2 cellular contexts compared by ENCODE assay signal in the genomic region with DNA sequence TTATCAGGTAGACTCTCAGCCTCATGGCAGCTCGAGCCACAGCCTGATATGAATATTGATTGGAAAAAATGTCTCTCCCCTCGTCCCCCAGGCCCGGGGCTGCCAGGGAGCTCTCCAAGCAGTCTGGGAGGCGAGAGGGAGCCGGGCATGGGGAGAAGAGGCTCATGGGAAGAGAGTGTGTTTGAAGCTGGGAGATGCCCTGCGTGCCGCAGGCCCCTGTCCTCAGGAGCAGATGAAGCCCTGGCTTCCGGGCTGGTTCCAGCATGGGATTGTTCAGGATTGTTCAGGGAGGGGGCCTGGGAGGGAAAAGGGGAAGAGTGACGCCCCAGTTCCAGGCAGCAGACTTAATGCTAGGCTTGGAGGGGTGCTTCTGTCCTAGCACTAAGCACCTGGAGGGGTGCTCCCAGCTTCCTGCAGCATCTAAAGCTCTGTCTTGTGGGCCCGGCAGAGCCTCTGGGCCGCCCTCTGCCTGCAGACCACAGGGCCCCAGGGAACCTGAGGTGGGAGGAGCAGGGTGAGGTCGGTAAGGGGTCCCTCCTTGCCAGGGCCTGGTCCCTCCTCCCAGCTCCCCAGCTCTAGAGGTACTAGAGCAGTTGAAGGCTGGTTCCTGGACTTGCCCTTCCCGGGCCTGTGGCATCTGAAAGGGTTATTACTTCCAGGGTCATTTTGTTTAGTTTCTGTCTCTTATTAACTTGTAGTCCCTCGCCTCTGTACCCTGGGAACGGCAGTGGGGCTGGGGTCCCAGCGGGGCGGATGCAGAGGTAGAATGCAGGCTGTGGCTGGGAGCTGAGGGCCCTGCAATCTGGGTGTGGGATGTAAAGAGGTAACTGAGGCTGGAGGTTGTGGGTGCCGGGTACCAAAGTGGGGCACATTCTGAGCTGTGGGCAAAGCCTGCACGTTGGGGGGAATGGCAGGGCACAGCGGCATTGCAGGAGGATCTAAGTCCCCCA.
TF ChIP-seq lines count a peak whose summit lies in the region.

No MANE protein-coding gene starts in this region.

TF ChIP-seq in WTC11, 78 proteins besides CTCF, POLR2A, EP300 and RAD21 (continued from another document):
- TF ChIP-seq ESRRA (CRISPR knock-in tag; IDR thresholded peaks at IDR 0.05; ENCODE audit: borderline replicate concordance) = no peak
- no peak for TF ChIP-seq MXD4 (CRISPR knock-in tag; IDR thresholded peaks at IDR 0.05; ENCODE audit: borderline replicate concordance)
- TF ChIP-seq, protein P1, sequence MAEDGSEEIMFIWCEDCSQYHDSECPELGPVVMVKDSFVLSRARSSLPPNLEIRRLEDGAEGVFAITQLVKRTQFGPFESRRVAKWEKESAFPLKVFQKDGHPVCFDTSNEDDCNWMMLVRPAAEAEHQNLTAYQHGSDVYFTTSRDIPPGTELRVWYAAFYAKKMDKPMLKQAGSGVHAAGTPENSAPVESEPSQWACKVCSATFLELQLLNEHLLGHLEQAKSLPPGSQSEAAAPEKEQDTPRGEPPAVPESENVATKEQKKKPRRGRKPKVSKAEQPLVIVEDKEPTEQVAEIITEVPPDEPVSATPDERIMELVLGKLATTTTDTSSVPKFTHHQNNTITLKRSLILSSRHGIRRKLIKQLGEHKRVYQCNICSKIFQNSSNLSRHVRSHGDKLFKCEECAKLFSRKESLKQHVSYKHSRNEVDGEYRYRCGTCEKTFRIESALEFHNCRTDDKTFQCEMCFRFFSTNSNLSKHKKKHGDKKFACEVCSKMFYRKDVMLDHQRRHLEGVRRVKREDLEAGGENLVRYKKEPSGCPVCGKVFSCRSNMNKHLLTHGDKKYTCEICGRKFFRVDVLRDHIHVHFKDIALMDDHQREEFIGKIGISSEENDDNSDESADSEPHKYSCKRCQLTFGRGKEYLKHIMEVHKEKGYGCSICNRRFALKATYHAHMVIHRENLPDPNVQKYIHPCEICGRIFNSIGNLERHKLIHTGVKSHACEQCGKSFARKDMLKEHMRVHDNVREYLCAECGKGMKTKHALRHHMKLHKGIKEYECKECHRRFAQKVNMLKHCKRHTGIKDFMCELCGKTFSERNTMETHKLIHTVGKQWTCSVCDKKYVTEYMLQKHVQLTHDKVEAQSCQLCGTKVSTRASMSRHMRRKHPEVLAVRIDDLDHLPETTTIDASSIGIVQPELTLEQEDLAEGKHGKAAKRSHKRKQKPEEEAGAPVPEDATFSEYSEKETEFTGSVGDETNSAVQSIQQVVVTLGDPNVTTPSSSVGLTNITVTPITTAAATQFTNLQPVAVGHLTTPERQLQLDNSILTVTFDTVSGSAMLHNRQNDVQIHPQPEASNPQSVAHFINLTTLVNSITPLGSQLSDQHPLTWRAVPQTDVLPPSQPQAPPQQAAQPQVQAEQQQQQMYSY (CRISPR knock-in tag; IDR thresholded peaks at IDR 0.05) = no peak
- no peak for TF ChIP-seq OVOL2 (CRISPR knock-in tag; IDR thresholded peaks at IDR 0.05; ENCODE audit: borderline replicate concordance)
- TF ChIP-seq, protein P2, sequence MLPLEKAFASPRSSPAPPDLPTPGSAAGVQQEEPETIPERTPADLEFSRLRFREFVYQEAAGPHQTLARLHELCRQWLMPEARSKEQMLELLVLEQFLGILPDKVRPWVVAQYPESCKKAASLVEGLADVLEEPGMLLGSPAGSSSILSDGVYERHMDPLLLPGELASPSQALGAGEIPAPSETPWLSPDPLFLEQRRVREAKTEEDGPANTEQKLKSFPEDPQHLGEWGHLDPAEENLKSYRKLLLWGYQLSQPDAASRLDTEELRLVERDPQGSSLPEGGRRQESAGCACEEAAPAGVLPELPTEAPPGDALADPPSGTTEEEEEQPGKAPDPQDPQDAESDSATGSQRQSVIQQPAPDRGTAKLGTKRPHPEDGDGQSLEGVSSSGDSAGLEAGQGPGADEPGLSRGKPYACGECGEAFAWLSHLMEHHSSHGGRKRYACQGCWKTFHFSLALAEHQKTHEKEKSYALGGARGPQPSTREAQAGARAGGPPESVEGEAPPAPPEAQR (CRISPR knock-in tag; IDR thresholded peaks at IDR 0.05) = no peak
- TF ChIP-seq, protein P3, sequence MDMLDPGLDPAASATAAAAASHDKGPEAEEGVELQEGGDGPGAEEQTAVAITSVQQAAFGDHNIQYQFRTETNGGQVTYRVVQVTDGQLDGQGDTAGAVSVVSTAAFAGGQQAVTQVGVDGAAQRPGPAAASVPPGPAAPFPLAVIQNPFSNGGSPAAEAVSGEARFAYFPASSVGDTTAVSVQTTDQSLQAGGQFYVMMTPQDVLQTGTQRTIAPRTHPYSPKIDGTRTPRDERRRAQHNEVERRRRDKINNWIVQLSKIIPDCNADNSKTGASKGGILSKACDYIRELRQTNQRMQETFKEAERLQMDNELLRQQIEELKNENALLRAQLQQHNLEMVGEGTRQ (CRISPR knock-in tag; IDR thresholded peaks at IDR 0.05) = no peak
- no peak for TF ChIP-seq PRRX2 (CRISPR knock-in tag; IDR thresholded peaks at IDR 0.05)
- TF ChIP-seq, protein P4, sequence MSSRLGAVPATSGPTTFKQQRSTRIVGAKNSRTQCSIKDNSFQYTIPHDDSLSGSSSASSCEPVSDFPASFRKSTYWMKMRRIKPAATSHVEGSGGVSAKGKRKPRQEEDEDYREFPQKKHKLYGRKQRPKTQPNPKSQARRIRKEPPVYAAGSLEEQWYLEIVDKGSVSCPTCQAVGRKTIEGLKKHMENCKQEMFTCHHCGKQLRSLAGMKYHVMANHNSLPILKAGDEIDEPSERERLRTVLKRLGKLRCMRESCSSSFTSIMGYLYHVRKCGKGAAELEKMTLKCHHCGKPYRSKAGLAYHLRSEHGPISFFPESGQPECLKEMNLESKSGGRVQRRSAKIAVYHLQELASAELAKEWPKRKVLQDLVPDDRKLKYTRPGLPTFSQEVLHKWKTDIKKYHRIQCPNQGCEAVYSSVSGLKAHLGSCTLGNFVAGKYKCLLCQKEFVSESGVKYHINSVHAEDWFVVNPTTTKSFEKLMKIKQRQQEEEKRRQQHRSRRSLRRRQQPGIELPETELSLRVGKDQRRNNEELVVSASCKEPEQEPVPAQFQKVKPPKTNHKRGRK (CRISPR knock-in tag; IDR thresholded peaks at IDR 0.05; ENCODE audit: borderline replicate concordance) = no peak
- TF ChIP-seq, protein P5, sequence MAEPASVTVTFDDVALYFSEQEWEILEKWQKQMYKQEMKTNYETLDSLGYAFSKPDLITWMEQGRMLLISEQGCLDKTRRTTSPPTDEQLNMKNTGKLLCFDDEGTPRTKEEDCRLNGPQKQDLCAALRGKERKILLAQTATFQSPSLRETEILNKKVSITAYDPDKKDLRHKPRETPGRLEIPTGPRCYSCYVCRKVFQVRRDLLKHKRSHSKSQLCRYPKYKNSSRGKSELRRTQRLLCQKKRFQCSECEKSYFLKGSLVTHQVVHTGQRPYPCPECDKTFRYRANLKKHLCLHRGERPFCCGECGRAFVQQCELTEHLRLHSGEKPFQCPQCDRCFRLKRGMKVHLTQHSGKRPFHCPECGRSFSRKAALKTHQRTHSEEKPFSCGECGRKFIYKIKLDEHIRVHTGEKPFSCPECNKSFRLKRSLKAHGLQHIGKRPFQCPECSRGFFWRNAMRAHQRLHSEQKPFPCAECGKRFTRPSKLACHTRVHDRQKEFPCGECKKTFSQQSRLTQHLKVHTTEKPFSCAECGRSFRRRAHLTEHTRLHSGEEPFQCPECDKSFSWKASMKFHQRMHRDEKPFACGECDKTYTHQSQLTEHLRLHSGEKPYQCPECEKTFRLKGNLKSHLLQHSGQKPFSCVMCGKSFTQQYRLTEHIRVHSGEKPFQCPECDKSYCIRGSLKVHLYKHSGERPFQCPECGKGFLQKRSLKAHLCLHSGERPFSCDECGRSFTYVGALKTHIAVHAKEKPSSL (CRISPR knock-in tag; conservative IDR thresholded peaks at IDR 0.05) = no peak

TF ChIP-seq in SK-N-SH treated with all-trans-retinoic acid at 6 μM for 48 hours, 23 proteins besides CTCF, POLR2A, EP300 and RAD21:
- TF ChIP-seq, protein P6, sequence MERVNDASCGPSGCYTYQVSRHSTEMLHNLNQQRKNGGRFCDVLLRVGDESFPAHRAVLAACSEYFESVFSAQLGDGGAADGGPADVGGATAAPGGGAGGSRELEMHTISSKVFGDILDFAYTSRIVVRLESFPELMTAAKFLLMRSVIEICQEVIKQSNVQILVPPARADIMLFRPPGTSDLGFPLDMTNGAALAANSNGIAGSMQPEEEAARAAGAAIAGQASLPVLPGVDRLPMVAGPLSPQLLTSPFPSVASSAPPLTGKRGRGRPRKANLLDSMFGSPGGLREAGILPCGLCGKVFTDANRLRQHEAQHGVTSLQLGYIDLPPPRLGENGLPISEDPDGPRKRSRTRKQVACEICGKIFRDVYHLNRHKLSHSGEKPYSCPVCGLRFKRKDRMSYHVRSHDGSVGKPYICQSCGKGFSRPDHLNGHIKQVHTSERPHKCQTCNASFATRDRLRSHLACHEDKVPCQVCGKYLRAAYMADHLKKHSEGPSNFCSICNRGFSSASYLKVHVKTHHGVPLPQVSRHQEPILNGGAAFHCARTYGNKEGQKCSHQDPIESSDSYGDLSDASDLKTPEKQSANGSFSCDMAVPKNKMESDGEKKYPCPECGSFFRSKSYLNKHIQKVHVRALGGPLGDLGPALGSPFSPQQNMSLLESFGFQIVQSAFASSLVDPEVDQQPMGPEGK (CRISPR knock-in tag; IDR thresholded peaks at IDR 0.05; ENCODE audit: borderline replicate concordance) = no peak
- TF ChIP-seq TCF4 (CRISPR knock-in tag; IDR thresholded peaks at IDR 0.05; ENCODE audit: borderline replicate concordance) (no peak), ARNTL (CRISPR knock-in tag; IDR thresholded peaks at IDR 0.05; ENCODE audit: borderline replicate concordance, low read depth) (no peak), CSDC2 (CRISPR knock-in tag; IDR thresholded peaks at IDR 0.05) (no peak), PPARA (CRISPR knock-in tag; IDR thresholded peaks at IDR 0.05; ENCODE audit: borderline replicate concordance) (no peak)
